ENCODE assay signal across 24 cellular contexts in genomic region chr15:31090741-31091140, GRCh38. TPM values are rescaled to one million over a fixed set of nuclear protein-coding genes. Genes with fewer than 3 reads are reported as not detected.
"Had no signal": no experiment of that assay in that cellular context is flagged by ENCODE, and none has a peak within 500 bp of the region (broad histone marks: within the 10 kb centered on the region; RNA-seq: fewer than 3 reads in every experiment).

No MANE protein-coding gene starts in this region.

- H3K27ac ChIP-seq: esophagus muscularis mucosa, neural progenitor cell, parathyroid adenoma, sigmoid colon, thoracic aorta, tibial nerve, upper lobe of left lung had no signal

- FAIRE-seq: endometrium, frontal cortex, keratinocyte, urothelium cell line had no signal

- H3K79me2 ChIP-seq: parathyroid adenoma had no signal

- H3K36me3 ChIP-seq: esophagus muscularis mucosa, neural progenitor cell, sigmoid colon, thoracic aorta, tibial nerve, upper lobe of left lung had no signal

- H3K4me2 ChIP-seq: neural progenitor cell had no signal

- ATAC-seq: effector memory CD8-positive, alpha-beta T cell; naive thymus-derived CD4-positive, alpha-beta T cell; right cardiac atrium; stimulated activated naive B cell treated with anti-CD40 and anti-IgM and Interleukin-4, amounts not matched to agents 10 μg/mL and 1 μg/mL and 100 μg/mL, for 72 hours had no signal

- H3K4me1 ChIP-seq: esophagus muscularis mucosa, neural progenitor cell, parathyroid adenoma, sigmoid colon, tibial nerve, upper lobe of left lung had no signal

- DNase-seq: cortex of kidney; effector memory CD8-positive, alpha-beta T cell; midbrain; naive thymus-derived CD4-positive, alpha-beta T cell; right cardiac atrium; sigmoid colon; stimulated activated CD4-positive, alpha-beta T cell treated with anti-CD3 and anti-CD28 coated beads, Interleukin-15, amount 100 ng/mL, for 24 hours; stimulated activated CD4-positive, alpha-beta T cell treated with anti-CD3 and anti-CD28 coated beads, Interleukin-2, amount 100 ng/mL, for 48 hours; stimulated activated naive B cell treated with anti-CD40 and anti-IgM and Interleukin-4, amounts not matched to agents 10 μg/mL and 1 μg/mL and 100 μg/mL, for 72 hours; upper lobe of left lung had no signal

- H3K9me3 ChIP-seq: esophagus muscularis mucosa, sigmoid colon, thoracic aorta, tibial nerve, upper lobe of left lung had no signal

- H3K4me3 ChIP-seq: esophagus muscularis mucosa, lung, neural progenitor cell, sigmoid colon, thoracic aorta, tibial nerve, upper lobe of left lung had no signal

- H3K27me3 ChIP-seq: neural progenitor cell, sigmoid colon, tibial nerve, upper lobe of left lung had no signal

- H2AFZ ChIP-seq: neural progenitor cell, parathyroid adenoma had no signal

RNA-seq across cellular contexts. Expression of gene TRPM1, which starts 10.8 kb away (rescaled TPM):
- total RNA-seq: esophagus muscularis mucosa; frontal cortex; liver; lung; mucosa of gallbladder; naive thymus-derived CD4-positive, alpha-beta T cell; progenitor cell of endocrine pancreas; right cardiac atrium; sigmoid colon; skeletal muscle tissue; thoracic aorta; tibial nerve; upper lobe of left lung had no signal
- polyA plus RNA-seq: liver; naive thymus-derived CD4-positive, alpha-beta T cell had no signal
